In genomic region chr10:109624939-109625338, GRCh38 we compare ENCODE assay signal across 1 cellular context.
TF ChIP-seq lines count a peak whose summit lies in the region.

No MANE protein-coding gene starts in this region.

TF ChIP-seq in HepG2, 621 proteins besides CTCF, POLR2A, EP300 and RAD21 (continued from another document):
- TF ChIP-seq CHD2 (IDR thresholded peaks at IDR 0.05; ENCODE audit: low read depth, low read length) = peak; percentile 62; the same call in 1 of the 2 replicates
- TF ChIP-seq ZBTB7B (CRISPR knock-in tag; IDR thresholded peaks at IDR 0.05) = no peak
- TF ChIP-seq DNMT3B (CRISPR knock-in tag; conservative IDR thresholded peaks at IDR 0.05) = no peak
- no peak for TF ChIP-seq TAF15 (IDR thresholded peaks at IDR 0.05; ENCODE audit: low read depth, low read length, poor library complexity, severe bottlenecking)
- TF ChIP-seq ZMYM4 (CRISPR knock-in tag; IDR thresholded peaks at IDR 0.05) = peak; percentile 39; the same call in 1 of the 2 replicates
- TF ChIP-seq TCF7 (IDR thresholded peaks at IDR 0.05; ENCODE audit: low read depth) = no peak
- no peak for TF ChIP-seq ZNF556 (CRISPR knock-in tag; IDR thresholded peaks at IDR 0.05; ENCODE audit: borderline replicate concordance)
- no peak for TF ChIP-seq ZNF546 (CRISPR knock-in tag; conservative IDR thresholded peaks at IDR 0.05)
- TF ChIP-seq E2F1 (CRISPR knock-in tag; IDR thresholded peaks at IDR 0.05) = no peak
- no peak for TF ChIP-seq JDP2 (CRISPR knock-in tag; IDR thresholded peaks at IDR 0.05; ENCODE audit: borderline replicate concordance)
- TF ChIP-seq ZNF574 (CRISPR knock-in tag; IDR thresholded peaks at IDR 0.05) = no peak
- TF ChIP-seq ZNF383 (CRISPR knock-in tag; IDR thresholded peaks at IDR 0.05; ENCODE audit: borderline replicate concordance) = no peak
- TF ChIP-seq ZBTB33 (CRISPR knock-in tag; IDR thresholded peaks at IDR 0.05) = no peak
- no peak for TF ChIP-seq HIC2 (CRISPR knock-in tag; IDR thresholded peaks at IDR 0.05; ENCODE audit: low read depth)
- peak; percentile 48; the same call in 1 of the 2 replicates for TF ChIP-seq HNF4G (IDR thresholded peaks at IDR 0.05; ENCODE audit: borderline replicate concordance, low read depth, low read length)
- no peak for TF ChIP-seq HNF4G (CRISPR knock-in tag; IDR thresholded peaks at IDR 0.05; ENCODE audit: borderline replicate concordance, low read depth)
- no peak for TF ChIP-seq HMG20B (CRISPR knock-in tag; conservative IDR thresholded peaks at IDR 0.05)
- TF ChIP-seq RFXANK (CRISPR knock-in tag; IDR thresholded peaks at IDR 0.05) = no peak
- no peak for TF ChIP-seq PTBP1 (IDR thresholded peaks at IDR 0.05; ENCODE audit: low read depth, low read length, poor library complexity, severe bottlenecking)
- TF ChIP-seq SMAD1 (CRISPR knock-in tag; IDR thresholded peaks at IDR 0.05; ENCODE audit: borderline replicate concordance, low read depth) = no peak
- TF ChIP-seq HNF1B (CRISPR knock-in tag; IDR thresholded peaks at IDR 0.05) = no peak
- TF ChIP-seq ZNF598 (CRISPR knock-in tag; IDR thresholded peaks at IDR 0.05; ENCODE audit: borderline replicate concordance) = no peak
- no peak for TF ChIP-seq SSRP1 (CRISPR knock-in tag; IDR thresholded peaks at IDR 0.05)
- no peak for TF ChIP-seq BCL3 (CRISPR knock-in tag; IDR thresholded peaks at IDR 0.05)
- TF ChIP-seq ZSCAN30 (CRISPR knock-in tag; IDR thresholded peaks at IDR 0.05) = no peak
- TF ChIP-seq PLRG1 (conservative IDR thresholded peaks at IDR 0.05) = no peak
- TF ChIP-seq HNF4A (CRISPR knock-in tag; IDR thresholded peaks at IDR 0.05) = peak; percentile 47
TF ChIP-seq in HepG2: peak in this region for 4.
